Comparison of ENCODE assay signal across 15 cellular contexts in genomic region chr10:43261578-43261965, GRCh38. TPM values are rescaled to one million over a fixed set of nuclear protein-coding genes. Genes with fewer than 3 reads are reported as not detected.
A peak's percentile ranks its signal among the peaks of the same experiment; 100 is the strongest.
DNase-seq lines count a peak whose midpoint lies in the region; ATAC-seq and TF ChIP-seq lines count a peak whose summit lies in the region.
"Had no signal": no experiment of that assay in that cellular context is flagged by ENCODE, and none has a peak within 500 bp of the region (broad histone marks: within the 10 kb centered on the region; RNA-seq: fewer than 3 reads in every experiment).

No MANE protein-coding gene starts in this region.

- no peaks in the 10 kb centered on the region for H3K36me3 ChIP-seq in spleen

- WGBS in spleen, 5 donors: 80 to 94% (median 85%) methylated on average over 3 to 4 of the region's 4 CpGs

- H3K27ac ChIP-seq in caudate nucleus (ENCODE audit: low read depth, low read length) (peak overlapping the region; percentile 74), spleen (no peak overlapping the region)
- H3K27ac ChIP-seq: 22Rv1 had no signal

- peaks cover 4 to 32% of the 10 kb centered on the region in 2 donors for H3K4me1 Mint-ChIP-seq in effector memory CD8-positive, alpha-beta T cell (ENCODE audit: low read depth in 2 of 2)

- no peaks in the 10 kb centered on the region for H3K36me3 Mint-ChIP-seq in effector memory CD8-positive, alpha-beta T cell (ENCODE audit: insufficient read depth)

- intact Hi-C loops in spleen (cut with DNase I; ENCODE audit: low total_unique reads): no loop called here

- TF ChIP-seq POLR2A in spleen (IDR thresholded peaks at IDR 0.05): no peak

- H3K4me3 Mint-ChIP-seq in effector memory CD8-positive, alpha-beta T cell: no peak overlapping the region

- no peaks in the 10 kb centered on the region for H3K9me3 Mint-ChIP-seq in effector memory CD8-positive, alpha-beta T cell

- no peak overlapping the region for H3K4me3 ChIP-seq in spleen

- TF ChIP-seq CTCF in spleen (IDR thresholded peaks at IDR 0.05 in 8 of 11, conservative IDR thresholded peaks at IDR 0.05 in 3 of 11): no peak

- peaks cover 0 to 50% (median 25%) of the 10 kb centered on the region in 7 donors for H3K27me3 ChIP-seq in spleen (replicated peaks in 1 of 7)

- no peaks in the 10 kb centered on the region for H3K9me3 ChIP-seq in spleen

- ATAC-seq in effector memory CD8-positive, alpha-beta T cell (replicated peaks): no peak

- H3K27ac Mint-ChIP-seq in effector memory CD8-positive, alpha-beta T cell: peak overlapping the region in 1 of 2 donors; percentile 42

- peaks cover 0 to 32% (median 19%) of the 10 kb centered on the region in 6 donors for H3K4me1 ChIP-seq in spleen

- H3K27me3 Mint-ChIP-seq in effector memory CD8-positive, alpha-beta T cell: peaks cover 14 to 17% of the 10 kb centered on the region in 2 donors

- DNase-seq in activated CD8-positive, alpha-beta memory T cell treated with anti-CD3 and anti-CD28 coated beads for 24 hours: peak; percentile 41
- DNase-seq in activated CD8-positive, alpha-beta memory T cell treated with anti-CD3 and anti-CD28 coated beads, Interleukin-2, amount 50 U/mL, for 48 hours: no peak
- DNase-seq in caudate nucleus (lab: John Stamatoyannopoulos, UW): no peak
- DNase-seq in medulla oblongata (ENCODE audit: extremely low spot score): peak; percentile 41
- peak; percentile 59 for DNase-seq in spleen
- no peak for DNase-seq in NCI-H2227 (lab: John Stamatoyannopoulos, UW; ENCODE audit: unreplicated experiment)
- no peak for DNase-seq in DMS79 (lab: John Stamatoyannopoulos, UW)
- no peak for DNase-seq in effector memory CD8-positive, alpha-beta T cell
- DNase-seq: DMS153, EL, GOT3, KBM-7, NCI-H2029, NCI-H446 treated with DMSO at 0.1 percent for 48 hours had no signal

RNA-seq across cellular contexts. Expression of gene RASGEF1A, which starts 5.3 kb away (rescaled TPM):
- total RNA-seq in spleen: 1 to 10 TPM; 2.5 to 7.1 (median 3.6) TPM
- polyA plus RNA-seq in spleen: 1 to 10 TPM; 1.9 to 3.1 (median 2.1) TPM

Comparison
In these comparisons a context has a peak if more than half of its experiments do, and no peak if none do; other contexts are left out.
1. DNase-seq: peak in activated CD8-positive, alpha-beta memory T cell treated with anti-CD3 and anti-CD28 coated beads for 24 hours (single experiment), medulla oblongata (single experiment) and spleen (single experiment); none in activated CD8-positive, alpha-beta memory T cell treated with anti-CD3 and anti-CD28 coated beads, Interleukin-2, amount 50 U/mL, for 48 hours (single experiment), caudate nucleus (0 of 61), NCI-H2227 (single experiment), DMS79 (single experiment) and effector memory CD8-positive, alpha-beta T cell (0 of 3).